In the genomic region with DNA sequence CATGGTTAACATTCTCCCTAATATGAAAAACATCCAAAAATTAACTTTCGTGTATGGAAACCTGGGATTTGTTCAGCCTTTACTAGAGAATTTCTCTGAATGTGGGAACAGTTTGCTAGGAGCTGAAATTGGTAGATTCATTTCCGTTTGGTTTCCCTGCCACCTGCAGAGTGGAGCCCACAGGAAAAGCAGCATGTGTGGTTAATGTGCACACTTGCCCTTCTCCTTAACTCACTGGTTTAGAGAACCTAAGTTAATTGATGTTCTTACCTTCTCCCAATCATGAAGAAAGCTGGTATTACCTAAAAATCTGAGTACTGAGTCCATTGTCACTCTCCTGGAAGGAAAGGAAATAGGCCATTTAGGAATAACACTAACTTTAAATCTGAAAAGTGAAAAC, we compare ENCODE assay signal across 29 cellular contexts. TPM values are rescaled to one million over a fixed set of nuclear protein-coding genes. Genes with fewer than 3 reads are reported as not detected.
"Had no signal": no experiment of that assay in that cellular context is flagged by ENCODE, and none has a peak within 500 bp of the region (broad histone marks: within the 10 kb centered on the region; RNA-seq: fewer than 3 reads in every experiment).

No MANE protein-coding gene starts in this region.

- ATAC-seq: esophagus mucosa; gastroesophageal sphincter; heart left ventricle; left lobe of liver; naive thymus-derived CD4-positive, alpha-beta T cell; sciatic nerve; stimulated activated effector memory CD8-positive, alpha-beta T cell treated with anti-CD3 and anti-CD28 coated beads, Interleukin-12 subunit alpha, Interleukin-12 subunit beta, amount 100 ng/mL, for 72 hours had no signal

- H3K9me3 Mint-ChIP-seq: neural progenitor cell had no signal

- H3K27me3 ChIP-seq: dorsolateral prefrontal cortex, gastroesophageal sphincter, heart left ventricle, hepatocyte, neural progenitor cell, right atrium auricular region, stomach, thyroid gland had no signal

- H3K4me3 ChIP-seq: dorsolateral prefrontal cortex, gastroesophageal sphincter, heart left ventricle, hepatocyte, lung, neural progenitor cell, prostate gland, right atrium auricular region, smooth muscle cell, stomach, thyroid gland had no signal

- H3K36me3 Mint-ChIP-seq: mesothelial cell of epicardium; naive thymus-derived CD4-positive, alpha-beta T cell; neural progenitor cell; stimulated activated effector memory CD8-positive, alpha-beta T cell treated with anti-CD3 and anti-CD28 coated beads, Interleukin-12 subunit alpha, Interleukin-12 subunit beta, amount 100 ng/mL, for 72 hours had no signal

- H3K36me3 ChIP-seq: gastroesophageal sphincter, heart left ventricle, neural progenitor cell, prostate gland, right atrium auricular region, stomach, thyroid gland had no signal

- H3K79me2 ChIP-seq: hepatocyte had no signal

- H3K4me2 ChIP-seq: hepatocyte, neural progenitor cell, smooth muscle cell had no signal

- DNase-seq: dorsolateral prefrontal cortex; effector CD4-positive, alpha-beta T cell; foreskin fibroblast; heart left ventricle; kidney; mesenchymal stem cell; naive thymus-derived CD4-positive, alpha-beta T cell; nucleus accumbens; stimulated activated CD4-positive, alpha-beta T cell treated with anti-CD3 and anti-CD28 coated beads, Interleukin-12 subunit alpha, Interleukin-12 subunit beta, amount 100 ng/mL, for 4 hours; stimulated activated CD4-positive, alpha-beta T cell treated with anti-CD3 and anti-CD28 coated beads, Interleukin-2, amount 100 ng/mL, for 24 hours; stimulated activated CD4-positive, alpha-beta T cell treated with anti-CD3 and anti-CD28 coated beads, Interleukin-4, amount 100 ng/mL, for 24 hours; stimulated activated naive CD4-positive, alpha-beta T cell treated with Interleukin-2 at 50 U/mL for 16 hours; stomach; thyroid gland; trophoblast cell had no signal

- H3K27ac ChIP-seq: dorsolateral prefrontal cortex, epithelial cell of prostate, gastroesophageal sphincter, heart left ventricle, hepatocyte, neural progenitor cell, prostate gland, right atrium auricular region, stomach, thyroid gland had no signal

- H3K9me3 ChIP-seq: gastroesophageal sphincter, heart left ventricle, prostate gland, right atrium auricular region, stomach, thyroid gland had no signal

- H3K4me3 Mint-ChIP-seq: mesothelial cell of epicardium; naive thymus-derived CD4-positive, alpha-beta T cell; nephron; neural progenitor cell; stimulated activated effector memory CD8-positive, alpha-beta T cell treated with anti-CD3 and anti-CD28 coated beads, Interleukin-12 subunit alpha, Interleukin-12 subunit beta, amount 100 ng/mL, for 72 hours had no signal

- H3K27ac Mint-ChIP-seq: mesothelial cell of epicardium; naive thymus-derived CD4-positive, alpha-beta T cell; nephron; neural progenitor cell; stimulated activated effector memory CD8-positive, alpha-beta T cell treated with anti-CD3 and anti-CD28 coated beads, Interleukin-12 subunit alpha, Interleukin-12 subunit beta, amount 100 ng/mL, for 72 hours had no signal

- H3K4me1 ChIP-seq: gastroesophageal sphincter, heart left ventricle, prostate gland, right atrium auricular region, thyroid gland had no signal

- H3K4me1 Mint-ChIP-seq: naive thymus-derived CD4-positive, alpha-beta T cell; nephron; stimulated activated effector memory CD8-positive, alpha-beta T cell treated with anti-CD3 and anti-CD28 coated beads, Interleukin-12 subunit alpha, Interleukin-12 subunit beta, amount 100 ng/mL, for 72 hours had no signal

- H2AFZ ChIP-seq: hepatocyte, neural progenitor cell had no signal

- H3K27me3 Mint-ChIP-seq: naive thymus-derived CD4-positive, alpha-beta T cell had no signal

- H3K9ac ChIP-seq: neural progenitor cell had no signal

RNA-seq across cellular contexts. Expression of a gene that starts 37.6 kb away (rescaled TPM):
- total RNA-seq: naive thymus-derived CD4-positive, alpha-beta T cell had no signal
- polyA plus RNA-seq: naive thymus-derived CD4-positive, alpha-beta T cell had no signal
